1 cellular context compared by ENCODE assay signal in genomic region chr12:115228434-115228833, GRCh38.
TF ChIP-seq lines count a peak whose summit lies in the region.

No MANE protein-coding gene starts in this region.

TF ChIP-seq in HepG2, 621 proteins besides CTCF, POLR2A, EP300 and RAD21 (continued from another document):
- TF ChIP-seq SNAPC4 (CRISPR knock-in tag; IDR thresholded peaks at IDR 0.05) (no peak), ARNT2 (CRISPR knock-in tag; IDR thresholded peaks at IDR 0.05; ENCODE audit: low read depth) (no peak)
TF ChIP-seq in HepG2: peak in this region for 1.
